Comparison of ENCODE assay signal across 24 cellular contexts in genomic region chr9:20505574-20505973, GRCh38.
DNase-seq lines count a peak whose midpoint lies in the region; ATAC-seq, FAIRE-seq and TF ChIP-seq lines count a peak whose summit lies in the region.
"Had no signal": no experiment of that assay in that cellular context is flagged by ENCODE, and none has a peak within 500 bp of the region (broad histone marks: within the 10 kb centered on the region; RNA-seq: fewer than 3 reads in every experiment).

No MANE protein-coding gene starts in this region.

- H3K9ac ChIP-seq in SK-N-MC (ENCODE audit: insufficient read length) = no peak overlapping the region

- H3K4me1 ChIP-seq in gastrocnemius medialis = peaks cover 11 to 43% of the 10 kb centered on the region in 2 donors
- H3K4me1 ChIP-seq: HAP-1 had no signal

- H3K27ac ChIP-seq in SK-N-MC = peak overlapping the region; percentile 96
- H3K27ac ChIP-seq in gastrocnemius medialis = no peak overlapping the region
- H3K27ac ChIP-seq: 22Rv1 had no signal

- peak; percentile 47 for DNase-seq in DMS 273 (lab: John Stamatoyannopoulos, UW; ENCODE audit: unreplicated experiment)
- no peak for DNase-seq in DMS 273 treated with DMSO at 0.1 percent for 48 hours (lab: John Stamatoyannopoulos, UW)
- no peak for DNase-seq in activated naive CD8-positive, alpha-beta T cell treated with anti-CD3 and anti-CD28 coated beads, Interleukin-2, amount 50 U/mL, for 24 hours
- DNase-seq in SK-N-MC (ENCODE audit: low read depth, low spot score) = no peak
- DNase-seq in gastrocnemius medialis = peak; percentile 3 to 22
- DNase-seq in GM19239 (ENCODE audit: insufficient read length, low spot score) = no peak
- DNase-seq: Calu3, DMS79, MM.1S, NCI-H1092 treated with DMSO at 0.1 percent for 48 hours, NCI-H146, NCI-H2029 treated with DMSO at 0.1 percent for 48 hours, NCI-H2227 treated with DMSO at 0.1 percent for 48 hours, NCI-H510A treated with DMSO at 0.1 percent for 48 hours, PC-3, RPMI8226, SHP77 treated with DMSO at 0.1 percent for 48 hours had no signal

- H3K36me3 ChIP-seq in SK-N-MC (ENCODE audit: insufficient read depth, low read length) = peaks cover 21% of the 10 kb centered on the region
- H3K36me3 ChIP-seq in gastrocnemius medialis = no peaks in the 10 kb centered on the region
- H3K36me3 ChIP-seq: HAP-1 had no signal

- intact Hi-C loops in gastrocnemius medialis (cut with DNase I; ENCODE audit: low total_unique reads) = no loop called here

- H3K4me1 Mint-ChIP-seq in activated naive CD8-positive, alpha-beta T cell (ENCODE audit: low read depth) = peaks cover 79% of the 10 kb centered on the region
- H3K4me1 Mint-ChIP-seq in activated naive CD8-positive, alpha-beta T cell treated with anti-CD3 and anti-CD28 coated beads, Interleukin-2, amount 50 U/mL, for 24 hours = peaks cover 62% of the 10 kb centered on the region

- no peak for FAIRE-seq in GM19239 (lab: Jason Lieb, UNC)
- FAIRE-seq: HTR-8/SVneo had no signal

- no peaks in the 10 kb centered on the region for H3K9me3 Mint-ChIP-seq in activated naive CD8-positive, alpha-beta T cell (ENCODE audit: low read depth)
- peaks cover 3% of the 10 kb centered on the region for H3K9me3 Mint-ChIP-seq in activated naive CD8-positive, alpha-beta T cell treated with anti-CD3 and anti-CD28 coated beads, Interleukin-2, amount 50 U/mL, for 24 hours

- H3K27me3 Mint-ChIP-seq in activated naive CD8-positive, alpha-beta T cell = no peaks in the 10 kb centered on the region
- H3K27me3 Mint-ChIP-seq in activated naive CD8-positive, alpha-beta T cell treated with anti-CD3 and anti-CD28 coated beads, Interleukin-2, amount 50 U/mL, for 24 hours = no peaks in the 10 kb centered on the region
- H3K27me3 Mint-ChIP-seq: B cell had no signal

- in situ Hi-C loops in gastrocnemius medialis (cut with MboI; ENCODE audit: low sequenced_read_pairs in 4 of 4) = no loop called here

- TF ChIP-seq POLR2A in gastrocnemius medialis (IDR thresholded peaks at IDR 0.05) = no peak

- no peak overlapping the region for H3K4me3 Mint-ChIP-seq in activated naive CD8-positive, alpha-beta T cell
- H3K4me3 Mint-ChIP-seq in activated naive CD8-positive, alpha-beta T cell treated with anti-CD3 and anti-CD28 coated beads, Interleukin-2, amount 50 U/mL, for 24 hours = no peak overlapping the region
- H3K4me3 Mint-ChIP-seq: B cell had no signal

- no peak for TF ChIP-seq CTCF in gastrocnemius medialis (IDR thresholded peaks at IDR 0.05 in 4 of 5, conservative IDR thresholded peaks at IDR 0.05 in 1 of 5)

- H3K27me3 ChIP-seq in gastrocnemius medialis = no peaks in the 10 kb centered on the region

- peak overlapping the region; percentile 70 for H3K27ac Mint-ChIP-seq in activated naive CD8-positive, alpha-beta T cell
- no peak overlapping the region for H3K27ac Mint-ChIP-seq in activated naive CD8-positive, alpha-beta T cell treated with anti-CD3 and anti-CD28 coated beads, Interleukin-2, amount 50 U/mL, for 24 hours
- H3K27ac Mint-ChIP-seq: B cell had no signal

- no peak overlapping the region; the same call in 1 of the 2 replicates for H3K4me3 ChIP-seq in SK-N-MC
- H3K4me3 ChIP-seq in gastrocnemius medialis = no peak overlapping the region
- H3K4me3 ChIP-seq: HAP-1 had no signal

- peaks cover 13% of the 10 kb centered on the region; the same call in 1 of the 2 replicates for H3K9me3 ChIP-seq in SK-N-MC (ENCODE audit: low read depth, low read length)
- no peaks in the 10 kb centered on the region for H3K9me3 ChIP-seq in gastrocnemius medialis
- H3K9me3 ChIP-seq: HAP-1 had no signal

- peaks cover 3% of the 10 kb centered on the region for H3K36me3 Mint-ChIP-seq in activated naive CD8-positive, alpha-beta T cell
- H3K36me3 Mint-ChIP-seq in activated naive CD8-positive, alpha-beta T cell treated with anti-CD3 and anti-CD28 coated beads, Interleukin-2, amount 50 U/mL, for 24 hours (ENCODE audit: low read depth) = peaks cover 1% of the 10 kb centered on the region

- no peak for ATAC-seq in activated naive CD8-positive, alpha-beta T cell treated with anti-CD3 and anti-CD28 coated beads, Interleukin-2, amount 50 U/mL, for 24 hours
- peak; percentile 16 to 56 for ATAC-seq in gastrocnemius medialis
- no peak for ATAC-seq in HG03442 (IDR thresholded peaks at IDR 0.05; ENCODE audit: unreplicated experiment)
- ATAC-seq: PC-3, SK-N-SH treated with all-trans-retinoic acid at 6 μM for 48 hours had no signal

Comparison
In these comparisons a context has a peak if more than half of its experiments do, and no peak if none do; other contexts are left out.
1. DNase-seq: peak in DMS 273 (single experiment) and gastrocnemius medialis (2 of 2); none in DMS 273 treated with DMSO at 0.1 percent for 48 hours (single experiment), activated naive CD8-positive, alpha-beta T cell treated with anti-CD3 and anti-CD28 coated beads, Interleukin-2, amount 50 U/mL, for 24 hours (single experiment), SK-N-MC (single experiment) and GM19239 (single experiment).
2. ATAC-seq: peak in gastrocnemius medialis (2 of 2); none in activated naive CD8-positive, alpha-beta T cell treated with anti-CD3 and anti-CD28 coated beads, Interleukin-2, amount 50 U/mL, for 24 hours (single experiment) and HG03442 (single experiment).